In the genomic region with DNA sequence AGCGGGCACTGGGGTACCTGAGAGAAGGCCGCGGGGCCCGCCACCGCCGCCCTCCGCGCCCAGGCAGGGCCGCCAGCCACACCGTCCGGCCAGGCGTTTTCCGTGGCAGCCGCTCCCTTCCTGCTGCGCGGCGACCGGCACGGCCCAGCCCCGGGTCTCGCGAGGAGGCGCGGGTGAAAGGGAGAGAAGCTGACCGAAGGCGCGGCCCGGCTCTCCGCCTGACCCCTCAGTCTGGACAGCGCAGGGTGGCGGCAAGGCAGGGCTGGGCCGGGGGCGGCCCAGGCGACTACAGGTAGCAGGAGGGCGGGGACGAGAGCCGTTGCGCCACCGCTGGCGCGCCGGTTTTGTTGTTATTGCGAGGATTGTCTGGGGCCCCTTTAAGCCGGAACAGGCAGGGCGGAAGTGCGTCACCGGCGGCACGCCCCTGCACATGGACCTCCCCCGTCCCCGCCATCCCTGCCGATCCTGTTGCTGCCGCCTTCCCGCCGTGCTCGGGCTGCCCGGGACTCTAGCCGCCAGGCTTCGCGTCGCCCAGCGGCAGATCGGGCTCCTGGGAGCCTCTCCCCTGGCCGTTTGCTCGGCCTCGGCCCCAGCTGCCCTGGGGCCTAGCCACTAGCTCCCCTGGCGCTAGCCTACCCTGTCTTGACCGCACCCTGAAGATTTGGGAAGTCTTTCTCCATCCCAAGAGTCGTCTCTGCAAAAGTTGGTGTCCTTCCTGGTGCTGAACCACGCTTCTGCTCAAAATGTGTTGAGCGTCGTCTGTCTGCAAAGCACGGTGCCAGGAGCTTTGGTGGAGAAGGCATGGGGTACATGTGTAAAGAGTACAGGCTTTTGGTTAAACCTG, we compare ENCODE assay signal across 8 cellular contexts. TPM values are rescaled to one million over a fixed set of nuclear protein-coding genes. Genes with fewer than 3 reads are reported as not detected.
DNase-seq lines count a peak whose midpoint lies in the region; ATAC-seq and TF ChIP-seq lines count a peak whose summit lies in the region.

TSS of gene HERPUD2 (minus strand) at position 352 of the 844 bp plus-strand sequence. CDS start 805 bp downstream, outside the sequence.

- no peak for TF ChIP-seq CTCF in lung (IDR thresholded peaks at IDR 0.05; ENCODE audit: control extremely low read depth, extremely low read depth)

- H3K4me3 ChIP-seq in lung, result peak within 1 kb of the TSS; percentile 80

- ATAC-seq in GM21360 (IDR thresholded peaks at IDR 0.05; ENCODE audit: unreplicated experiment) (peak; percentile 91), lung (ENCODE audit: insufficient read depth, low FRiP score) (peak; percentile 95)

- no peaks in the 10 kb centered on the region for H3K36me3 ChIP-seq in lung (ENCODE audit: control insufficient read depth in 2 of 2, insufficient read depth in 2 of 2, low read length in 2 of 2)

- H3K27me3 ChIP-seq in lung (ENCODE audit: control insufficient read depth, insufficient read depth), result no peaks in the 10 kb centered on the region

- H3K9me3 ChIP-seq in lung (ENCODE audit: control insufficient read depth in 2 of 2, insufficient read depth in 1 of 2, low read length in 1 of 2), result no peaks in the 10 kb centered on the region

- peak; percentile 88 for DNase-seq in COLO829 (ENCODE audit: low spot score)
- peak; percentile 99 for DNase-seq in HT-29 (ENCODE audit: low spot score)
- peak; percentile 82 for DNase-seq in NK-92 treated with Interleukin-12 subunit alpha and Interleukin-12 subunit beta, amount 100 ng/mL, for 24 hours (lab: John Stamatoyannopoulos, UW)
- peak; percentile 93 for DNase-seq in activated CD8-positive, alpha-beta memory T cell treated with anti-CD3 and anti-CD28 coated beads for 24 hours
- DNase-seq in effector CD4-positive, alpha-beta T cell, result peak; percentile 91
- peak; percentile 95 for DNase-seq in lung (ENCODE audit: low spot score)
- peak; percentile 81 to 91 (median 85) for DNase-seq in stimulated activated CD4-positive, alpha-beta T cell treated with anti-CD3 and anti-CD28 coated beads, TNF-alpha, amount 100 ng/mL, for 24 hours (ENCODE audit: low read depth in 3 of 3)

- H3K4me1 ChIP-seq in lung (ENCODE audit: control insufficient read depth in 2 of 2, insufficient read depth in 2 of 2, low read length in 2 of 2), result peaks cover 7 to 11% of the 10 kb centered on the region in 2 donors

- WGBS in lung, 2 donors, result 0% methylated on average over 69 to 73 of the region's 73 CpGs

- H3K27ac ChIP-seq in lung (ENCODE audit: low read depth in 1 of 2, low read length in 1 of 2), result peak within 1 kb of the TSS; percentile 96 to 98

RNA-seq across cellular contexts. Expression of gene HERPUD2, which starts in this region (rescaled TPM):
- 20.3 and 20.8 TPM in 2 replicates for total RNA-seq in HT-29 (2014; rRNA removed; shearing (Covaris generic))
- 10 to 100 TPM; 24.7 to 32.2 TPM for total RNA-seq in lung
- polyA plus RNA-seq in lung, result 10 to 100 TPM; 10.4 to 18.9 TPM

Comparison
In these comparisons a context has a peak if more than half of its experiments do, and no peak if none do; other contexts are left out.
1. Peak in every context shown above with its lines: DNase-seq, ATAC-seq, H3K4me3 ChIP-seq and H3K27ac ChIP-seq.